Comparison of ENCODE assay signal across 15 cellular contexts in the genomic region with DNA sequence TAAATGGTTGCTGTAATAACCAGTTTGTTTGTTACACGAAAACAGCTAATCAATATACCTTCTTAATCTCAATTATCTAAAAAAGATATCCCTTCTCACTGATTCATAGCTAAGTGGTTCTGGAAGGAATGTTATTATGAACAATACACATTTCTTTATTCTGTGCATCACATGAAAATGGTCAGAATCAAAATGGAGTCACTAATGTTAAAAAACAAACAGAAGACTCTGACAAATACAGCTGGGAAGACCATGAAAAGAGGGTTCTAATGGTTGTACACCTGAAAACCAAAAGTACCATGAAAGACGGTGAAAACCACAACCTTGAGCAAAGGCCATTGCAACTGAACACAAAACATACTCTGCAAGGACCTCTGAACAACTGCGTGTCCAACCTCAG. TPM values are rescaled to one million over a fixed set of nuclear protein-coding genes. Genes with fewer than 3 reads are reported as not detected.
"Had no signal": no experiment of that assay in that cellular context is flagged by ENCODE, and none has a peak within 500 bp of the region (broad histone marks: within the 10 kb centered on the region; RNA-seq: fewer than 3 reads in every experiment).

No MANE protein-coding gene starts in this region.

RNA-seq across cellular contexts. Expression of a gene that starts 1.9 kb away (rescaled TPM):
- total RNA-seq: activated B cell treated with CpG ODN at 0.5 μM for 24 hours; activated CD4-positive, alpha-beta memory T cell treated with anti-CD3 and anti-CD28 coated beads for 36 hours; activated CD4-positive, alpha-beta memory T cell treated with anti-CD3 and anti-CD28 coated beads, Interleukin-2, amount 10 ng/mL, durations not matched to agents 7 days and 5 days; activated CD4-positive, alpha-beta T cell treated with anti-CD3 and anti-CD28 coated beads for 36 hours; activated CD4-positive, alpha-beta T cell treated with anti-CD3 and anti-CD28 coated beads, Interleukin-2, amount 10 ng/mL, durations not matched to agents 24 days and 14 days; activated CD4-positive, alpha-beta T cell treated with anti-CD3 and anti-CD28 coated beads, Interleukin-2, amount 10 ng/mL, durations not matched to agents 7 days and 5 days; activated CD8-positive, alpha-beta memory T cell treated with anti-CD3 and anti-CD28 coated beads for 36 hours; activated CD8-positive, alpha-beta memory T cell treated with anti-CD3 and anti-CD28 coated beads, Interleukin-2, amount 10 ng/mL, durations not matched to agents 7 days and 5 days; activated CD8-positive, alpha-beta T cell treated with anti-CD3 and anti-CD28 coated beads for 36 hours; activated CD8-positive, alpha-beta T cell treated with anti-CD3 and anti-CD28 coated beads, Interleukin-2, amount 10 ng/mL, durations not matched to agents 7 days and 5 days; T-helper 1 cell treated with Interleukin-12 subunit alpha and Interleukin-12 subunit beta and Interleukin-4 antibody, amounts not matched to agents 30 ng/mL and 1 ng/mL, for 36 hours; T-helper 17 cell; T-helper 2 cell treated with Interferon-gamma antibody and Interleukin-4, amounts not matched to agents 100 ng/mL and 5 ng/mL, for 36 hours had no signal

RNA-seq across cellular contexts. Expression of a gene that starts 23.5 kb away (rescaled TPM):
- total RNA-seq: activated B cell treated with CpG ODN at 0.5 μM for 24 hours; activated CD4-positive, alpha-beta memory T cell treated with anti-CD3 and anti-CD28 coated beads for 36 hours; activated CD4-positive, alpha-beta memory T cell treated with anti-CD3 and anti-CD28 coated beads, Interleukin-2, amount 10 ng/mL, durations not matched to agents 7 days and 5 days; activated CD4-positive, alpha-beta T cell treated with anti-CD3 and anti-CD28 coated beads for 36 hours; activated CD4-positive, alpha-beta T cell treated with anti-CD3 and anti-CD28 coated beads, Interleukin-2, amount 10 ng/mL, durations not matched to agents 24 days and 14 days; activated CD4-positive, alpha-beta T cell treated with anti-CD3 and anti-CD28 coated beads, Interleukin-2, amount 10 ng/mL, durations not matched to agents 7 days and 5 days; activated CD8-positive, alpha-beta memory T cell treated with anti-CD3 and anti-CD28 coated beads for 36 hours; activated CD8-positive, alpha-beta memory T cell treated with anti-CD3 and anti-CD28 coated beads, Interleukin-2, amount 10 ng/mL, durations not matched to agents 7 days and 5 days; activated CD8-positive, alpha-beta T cell treated with anti-CD3 and anti-CD28 coated beads for 36 hours; activated CD8-positive, alpha-beta T cell treated with anti-CD3 and anti-CD28 coated beads, Interleukin-2, amount 10 ng/mL, durations not matched to agents 7 days and 5 days; T-cell; T-helper 1 cell treated with Interleukin-12 subunit alpha and Interleukin-12 subunit beta and Interleukin-4 antibody, amounts not matched to agents 30 ng/mL and 1 ng/mL, for 36 hours; T-helper 17 cell; T-helper 2 cell treated with Interferon-gamma antibody and Interleukin-4, amounts not matched to agents 100 ng/mL and 5 ng/mL, for 36 hours; WTC11 had no signal
